1 cellular context compared by ENCODE assay signal in the genomic region with DNA sequence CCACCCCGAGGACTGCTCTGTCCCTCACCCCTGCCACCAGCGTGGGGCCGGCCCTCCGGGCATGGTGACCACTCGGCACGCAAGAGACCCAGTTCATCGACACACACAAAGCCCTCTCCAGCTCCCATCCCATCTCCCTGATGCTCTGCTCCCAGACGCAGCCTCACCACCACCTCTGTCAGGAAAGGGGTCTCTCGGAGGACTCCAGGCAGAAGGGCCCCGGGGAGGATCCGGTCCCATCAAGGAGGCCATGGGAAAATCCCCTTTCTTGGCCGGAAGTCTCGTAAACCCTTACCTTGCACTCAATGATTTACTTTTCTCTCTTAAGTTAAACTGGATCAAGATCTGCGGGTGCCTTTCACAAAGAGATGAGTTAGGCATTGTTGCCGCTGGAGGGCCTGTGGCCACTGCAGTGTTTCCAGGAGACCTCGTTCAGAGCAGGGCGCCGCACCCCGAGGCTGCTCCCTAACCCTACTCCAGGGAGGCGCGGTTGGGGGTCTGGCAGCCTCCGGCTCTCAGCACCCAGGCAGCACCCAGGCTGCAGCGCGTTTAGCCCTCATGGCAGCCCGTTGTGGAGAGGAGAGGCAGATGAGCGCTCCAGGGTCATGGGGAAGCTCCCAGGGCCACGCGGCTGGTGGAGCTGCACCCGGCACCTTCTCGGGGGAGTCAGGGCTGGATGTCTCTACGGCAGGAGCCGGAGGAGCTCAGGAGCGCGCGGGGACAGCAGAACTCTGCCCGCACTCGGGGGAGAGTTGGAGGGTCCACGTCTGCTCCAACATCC.
TF ChIP-seq lines count a peak whose summit lies in the region.

No MANE protein-coding gene starts in this region.

TF ChIP-seq in H1, 55 proteins besides CTCF, POLR2A, EP300 and RAD21:
- TF ChIP-seq, protein P1, sequence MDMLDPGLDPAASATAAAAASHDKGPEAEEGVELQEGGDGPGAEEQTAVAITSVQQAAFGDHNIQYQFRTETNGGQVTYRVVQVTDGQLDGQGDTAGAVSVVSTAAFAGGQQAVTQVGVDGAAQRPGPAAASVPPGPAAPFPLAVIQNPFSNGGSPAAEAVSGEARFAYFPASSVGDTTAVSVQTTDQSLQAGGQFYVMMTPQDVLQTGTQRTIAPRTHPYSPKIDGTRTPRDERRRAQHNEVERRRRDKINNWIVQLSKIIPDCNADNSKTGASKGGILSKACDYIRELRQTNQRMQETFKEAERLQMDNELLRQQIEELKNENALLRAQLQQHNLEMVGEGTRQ (IDR thresholded peaks at IDR 0.05; ENCODE audit: low read length): no peak
- TF ChIP-seq SAP30 (IDR thresholded peaks at IDR 0.05; ENCODE audit: insufficient read depth, insufficient replicate concordance, low read length): no peak
- TF ChIP-seq HDAC2 (IDR thresholded peaks at IDR 0.05; ENCODE audit: borderline replicate concordance in 1 of 2, low read depth in 2 of 2, low read length in 2 of 2): no peak
- TF ChIP-seq, protein P2, sequence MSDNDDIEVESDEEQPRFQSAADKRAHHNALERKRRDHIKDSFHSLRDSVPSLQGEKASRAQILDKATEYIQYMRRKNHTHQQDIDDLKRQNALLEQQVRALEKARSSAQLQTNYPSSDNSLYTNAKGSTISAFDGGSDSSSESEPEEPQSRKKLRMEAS (IDR thresholded peaks at IDR 0.05): no peak
- TF ChIP-seq KDM5A (IDR thresholded peaks at IDR 0.05; ENCODE audit: low read length): no peak
- TF ChIP-seq KDM1A (IDR thresholded peaks at IDR 0.05; ENCODE audit: borderline replicate concordance, low read length): no peak
- TF ChIP-seq SIX5 (IDR thresholded peaks at IDR 0.05; ENCODE audit: low read depth, low read length): no peak
- TF ChIP-seq KDM4A (IDR thresholded peaks at IDR 0.05; ENCODE audit: low read depth, low read length, severe bottlenecking): no peak
- no peak for TF ChIP-seq BCL11A (IDR thresholded peaks at IDR 0.05; ENCODE audit: low read depth in 2 of 2, low read length in 2 of 2)
- TF ChIP-seq NANOG (IDR thresholded peaks at IDR 0.05; ENCODE audit: insufficient read depth, low read depth, low read length, poor library complexity, severe bottlenecking): no peak
- TF ChIP-seq TEAD4 (IDR thresholded peaks at IDR 0.05; ENCODE audit: low read depth, low read length): no peak
- no peak for TF ChIP-seq GABPA (IDR thresholded peaks at IDR 0.05; ENCODE audit: borderline replicate concordance, insufficient read depth, low read length)
- TF ChIP-seq BRCA1 (IDR thresholded peaks at IDR 0.05; ENCODE audit: low read depth, low read length): no peak
- no peak for TF ChIP-seq ZNF274 (IDR thresholded peaks at IDR 0.05; ENCODE audit: borderline replicate concordance, extremely low read depth, low read length)
- TF ChIP-seq TAF7 (optimal IDR thresholded peaks at IDR 0.05; ENCODE audit: borderline replicate concordance, low read depth, low read length): no peak
- no peak for TF ChIP-seq EGR1 (IDR thresholded peaks at IDR 0.05; ENCODE audit: borderline replicate concordance, low read depth, low read length)
- TF ChIP-seq SP1 (IDR thresholded peaks at IDR 0.05; ENCODE audit: low read depth, low read length): no peak
- no peak for TF ChIP-seq JUND (IDR thresholded peaks at IDR 0.05; ENCODE audit: low read length)
